18 cellular contexts compared by ENCODE assay signal in the genomic region with DNA sequence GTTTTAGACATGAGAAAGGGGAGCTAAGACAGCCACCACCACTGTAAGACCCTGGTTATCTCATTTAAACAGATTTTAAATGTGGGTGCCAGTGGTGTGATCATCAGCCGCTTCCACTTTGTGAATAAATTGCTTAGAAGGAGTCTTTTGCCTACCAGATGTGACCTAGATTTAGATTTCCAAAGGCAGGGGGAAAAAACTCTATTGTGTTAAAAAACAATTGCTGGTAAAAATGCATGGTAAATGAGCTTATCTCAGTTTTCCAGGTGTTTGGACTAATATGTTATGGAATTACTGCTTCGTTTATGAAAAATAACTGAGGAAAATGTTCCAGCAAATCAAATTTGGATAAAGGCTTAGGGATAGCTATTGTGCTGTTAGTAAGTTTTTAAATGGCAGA.
"Had no signal": no experiment of that assay in that cellular context is flagged by ENCODE, and none has a peak within 500 bp of the region (broad histone marks: within the 10 kb centered on the region; RNA-seq: fewer than 3 reads in every experiment).

No MANE protein-coding gene starts in this region.

- H3K9me3 ChIP-seq: upper lobe of right lung had no signal

- H3K79me2 ChIP-seq: hepatocyte had no signal

- H2AFZ ChIP-seq: hepatocyte had no signal

- ATAC-seq: naive thymus-derived CD4-positive, alpha-beta T cell; upper lobe of right lung had no signal

- H3K4me2 ChIP-seq: hepatocyte had no signal

- H3K4me1 ChIP-seq: upper lobe of right lung had no signal

- H3K27me3 Mint-ChIP-seq: activated CD4-positive, alpha-beta memory T cell treated with anti-CD3 and anti-CD28 coated beads, Interleukin-2, amount 10 ng/mL, durations not matched to agents 7 days and 5 days; activated CD4-positive, alpha-beta T cell treated with anti-CD3 and anti-CD28 coated beads, Interleukin-2, amount 10 ng/mL, durations not matched to agents 24 days and 14 days; activated naive CD4-positive, alpha-beta T cell treated with anti-CD3 and anti-CD28 coated beads, Interleukin-2, amount 10 ng/mL, durations not matched to agents 7 days and 5 days; dendritic cell treated with granulocyte-macrophage colony-stimulating factor and Interleukin-4, amounts not matched to agents 40 ng/mL and 50 ng/mL, for 4 days; naive thymus-derived CD4-positive, alpha-beta T cell had no signal

- H3K4me3 Mint-ChIP-seq: activated CD4-positive, alpha-beta memory T cell treated with anti-CD3 and anti-CD28 coated beads, Interleukin-2, amount 10 ng/mL, durations not matched to agents 7 days and 5 days; activated CD4-positive, alpha-beta T cell treated with anti-CD3 and anti-CD28 coated beads, Interleukin-2, amount 10 ng/mL, durations not matched to agents 24 days and 14 days; activated naive CD4-positive, alpha-beta T cell treated with anti-CD3 and anti-CD28 coated beads, Interleukin-2, amount 10 ng/mL, durations not matched to agents 7 days and 5 days; dendritic cell treated with granulocyte-macrophage colony-stimulating factor and Interleukin-4, amounts not matched to agents 40 ng/mL and 50 ng/mL, for 4 days; naive thymus-derived CD4-positive, alpha-beta T cell; neural crest cell had no signal

- H3K27ac ChIP-seq: cardiac muscle cell, epithelial cell of prostate, hepatocyte, spleen, upper lobe of right lung had no signal

- DNase-seq: activated CD4-positive, alpha-beta memory T cell treated with anti-CD3 and anti-CD28 coated beads, Interleukin-2, amount 10 ng/mL, durations not matched to agents 7 days and 5 days; activated CD4-positive, alpha-beta T cell treated with anti-CD3 and anti-CD28 coated beads, Interleukin-2, amount 10 ng/mL, durations not matched to agents 24 days and 14 days; activated effector memory CD4-positive, alpha-beta T cell treated with anti-CD3 and anti-CD28 coated beads, Interleukin-2, amount 50 U/mL, for 16 hours; activated naive CD4-positive, alpha-beta T cell treated with anti-CD3 and anti-CD28 coated beads, Interleukin-2, amount 10 ng/mL, durations not matched to agents 7 days and 5 days; amygdala; effector memory CD4-positive, alpha-beta T cell; naive thymus-derived CD4-positive, alpha-beta T cell; occipital lobe; retina; spleen; stimulated activated CD4-positive, alpha-beta T cell treated with anti-CD3 and anti-CD28 coated beads, Interleukin-4, amount 100 ng/mL, for 1 hour; stimulated activated naive CD4-positive, alpha-beta T cell; upper lobe of right lung had no signal

- H3K36me3 Mint-ChIP-seq: activated naive CD4-positive, alpha-beta T cell treated with anti-CD3 and anti-CD28 coated beads, Interleukin-2, amount 10 ng/mL, durations not matched to agents 7 days and 5 days had no signal

- H3K36me3 ChIP-seq: cardiac muscle cell had no signal

- H3K27me3 ChIP-seq: cardiac muscle cell, hepatocyte, spleen, upper lobe of right lung had no signal

- H3K27ac Mint-ChIP-seq: activated CD4-positive, alpha-beta memory T cell treated with anti-CD3 and anti-CD28 coated beads, Interleukin-2, amount 10 ng/mL, durations not matched to agents 7 days and 5 days; activated CD4-positive, alpha-beta T cell treated with anti-CD3 and anti-CD28 coated beads, Interleukin-2, amount 10 ng/mL, durations not matched to agents 24 days and 14 days; activated naive CD4-positive, alpha-beta T cell treated with anti-CD3 and anti-CD28 coated beads, Interleukin-2, amount 10 ng/mL, durations not matched to agents 7 days and 5 days; dendritic cell treated with granulocyte-macrophage colony-stimulating factor and Interleukin-4, amounts not matched to agents 40 ng/mL and 50 ng/mL, for 4 days; naive thymus-derived CD4-positive, alpha-beta T cell had no signal

- H3K4me3 ChIP-seq: cardiac muscle cell, hepatocyte, spleen, upper lobe of right lung had no signal

- H3K4me1 Mint-ChIP-seq: activated CD4-positive, alpha-beta memory T cell treated with anti-CD3 and anti-CD28 coated beads, Interleukin-2, amount 10 ng/mL, durations not matched to agents 7 days and 5 days; activated CD4-positive, alpha-beta T cell treated with anti-CD3 and anti-CD28 coated beads, Interleukin-2, amount 10 ng/mL, durations not matched to agents 24 days and 14 days; activated naive CD4-positive, alpha-beta T cell treated with anti-CD3 and anti-CD28 coated beads, Interleukin-2, amount 10 ng/mL, durations not matched to agents 7 days and 5 days; neural crest cell had no signal
